8 cellular contexts compared by ENCODE assay signal in genomic region chr22:46738961-46739870, GRCh38. TPM values are rescaled to one million over a fixed set of nuclear protein-coding genes. Genes with fewer than 3 reads are reported as not detected.
DNase-seq lines count a peak whose midpoint lies in the region; ATAC-seq and TF ChIP-seq lines count a peak whose summit lies in the region.

No MANE protein-coding gene starts in this region.

- CTCF ChIA-PET in HEK293 (lab: Yijun Ruan, JAX), result interaction anchor here (0.7 to 5.7 kb wide), 10 partner anchors 8 to 1572 kb away, joined by 3 to 32 read pairs (median 3); partner anchors contain the start of gene TBC1D22A

- peak; percentile 53 for TF ChIP-seq POLR2A in Raji (IDR thresholded peaks at IDR 0.05; ENCODE audit: insufficient read depth, low read depth, low read length)

- H3K4me2 ChIP-seq in hepatocyte, result peak overlapping the region; percentile 97

- no peaks in the 10 kb centered on the region for H3K9me2 ChIP-seq in hepatocyte (replicated peaks; ENCODE audit: insufficient read depth)

- POLR2A ChIA-PET in HEK293 (lab: Yijun Ruan, JAX), result interaction anchor here (0.6 to 2.4 kb wide), 5 partner anchors 9 to 178 kb away, joined by 3 to 9 read pairs (median 4); partner anchors contain the start of gene TBC1D22A

- H3K27ac ChIP-seq in HEK293 (ENCODE audit: extremely low read depth, low read depth, low read length), result peak overlapping the region; percentile 75
- H3K27ac ChIP-seq in hepatocyte, result peak overlapping the region; percentile 99
- H3K27ac ChIP-seq in skeletal muscle tissue (ENCODE audit: low read depth, low read length), result peak overlapping the region; percentile 82

- peak overlapping the region; percentile 79 to 93 (median 86) for H3K9ac ChIP-seq in skeletal muscle tissue (ENCODE audit: low read depth in 1 of 3, low read length in 3 of 3)

- ATAC-seq in GM21515 (IDR thresholded peaks at IDR 0.05; ENCODE audit: unreplicated experiment), result no peak

- H4K20me1 ChIP-seq in hepatocyte (ENCODE audit: insufficient read depth, poor library complexity, severe bottlenecking), result peaks cover 34% of the 10 kb centered on the region

- H3K4me3 ChIP-seq in HEK293 (ENCODE audit: low read depth, low read length), result no peak overlapping the region; the same call in 1 of the 2 replicates
- peak overlapping the region; percentile 92 for H3K4me3 ChIP-seq in hepatocyte
- H3K4me3 ChIP-seq in skeletal muscle tissue (ENCODE audit: low read length in 3 of 3), result peak overlapping the region; percentile 52 to 81 (median 70)

- H2AFZ ChIP-seq in hepatocyte, result peak overlapping the region; percentile 94

- peaks cover 35% of the 10 kb centered on the region for H3K4me1 ChIP-seq in HEK293 (ENCODE audit: control insufficient read depth, insufficient read depth, low read length)
- H3K4me1 ChIP-seq in hepatocyte (ENCODE audit: insufficient read depth), result peaks cover 75% of the 10 kb centered on the region
- peaks cover 59 to 68% (median 62%) of the 10 kb centered on the region in 3 donors for H3K4me1 ChIP-seq in skeletal muscle tissue (ENCODE audit: control insufficient read depth in 3 of 3, insufficient read depth in 3 of 3, low read length in 3 of 3)

- peak; percentile 16 for TF ChIP-seq CTCF in AG09319 (IDR thresholded peaks at IDR 0.05; ENCODE audit: low read depth, low read length)
- peak; percentile 93 for TF ChIP-seq CTCF in HEK293 (tag by site-specific recombination; IDR thresholded peaks at IDR 0.05)
- peak; percentile 41 for TF ChIP-seq CTCF in hepatocyte (IDR thresholded peaks at IDR 0.05; ENCODE audit: poor library complexity)
- no peak for TF ChIP-seq CTCF in GM20000 (IDR thresholded peaks at IDR 0.05; ENCODE audit: extremely low read depth, missing control alignments)

- H3K27me3 ChIP-seq in hepatocyte (no peaks in the 10 kb centered on the region), skeletal muscle tissue (ENCODE audit: control insufficient read depth in 3 of 3, insufficient read depth in 3 of 3, low read length in 3 of 3) (no peaks in the 10 kb centered on the region)

- peaks cover 56% of the 10 kb centered on the region for H3K79me2 ChIP-seq in hepatocyte

- WGBS in hepatocyte (ENCODE audit: low lambda C conversion rate, missing lambda C conversion rate), result 68% methylated on average over 26 of the region's 26 CpGs

- H3K36me3 ChIP-seq in HEK293 (ENCODE audit: control insufficient read depth in 2 of 2, insufficient read depth in 1 of 2, low read length in 2 of 2) (no peaks in the 10 kb centered on the region), hepatocyte (replicated peaks; ENCODE audit: insufficient read depth, low read depth) (no peaks in the 10 kb centered on the region), skeletal muscle tissue (ENCODE audit: control insufficient read depth in 3 of 3, insufficient read depth in 3 of 3, low read length in 3 of 3) (peaks cover 0 to 6% (median 2%) of the 10 kb centered on the region in 3 donors)

- H3K9me3 ChIP-seq in HEK293 (ENCODE audit: control insufficient read depth, insufficient read depth, low read depth, low read length) (no peaks in the 10 kb centered on the region), hepatocyte (ENCODE audit: low read depth) (no peaks in the 10 kb centered on the region), skeletal muscle tissue (ENCODE audit: control insufficient read depth in 3 of 3, low read length in 3 of 3) (no peaks in the 10 kb centered on the region)

- DNase-seq in AG09319 (ENCODE audit: extremely low read depth, low read depth) (no peak), amniotic epithelial cell (ENCODE audit: low read depth) (peak; percentile 46), hepatocyte (ENCODE audit: low spot score) (peak; percentile 80), GM20000 (ENCODE audit: low spot score) (no peak)

TF ChIP-seq in HEK293, 187 proteins besides CTCF, POLR2A, EP300 and RAD21 (continues in another document):
- no peak for TF ChIP-seq ZNF302 (tag by site-specific recombination; IDR thresholded peaks at IDR 0.05; ENCODE audit: low read depth)
- no peak for TF ChIP-seq PRDM10 (tag by site-specific recombination; IDR thresholded peaks at IDR 0.05)
- TF ChIP-seq ZBTB17 (tag by site-specific recombination; IDR thresholded peaks at IDR 0.05), result peak; percentile 56
- TF ChIP-seq ZBTB20 (tag by site-specific recombination; IDR thresholded peaks at IDR 0.05), result peak; percentile 84
- no peak; the same call in 1 of the 2 replicates for TF ChIP-seq ZXDB (tag by site-specific recombination; IDR thresholded peaks at IDR 0.05)
- no peak for TF ChIP-seq ZNF837 (tag by site-specific recombination; IDR thresholded peaks at IDR 0.05)
- no peak for TF ChIP-seq TSHZ1 (tag by site-specific recombination; IDR thresholded peaks at IDR 0.05; ENCODE audit: borderline replicate concordance)
- TF ChIP-seq GLIS1 (tag by site-specific recombination; IDR thresholded peaks at IDR 0.05), result peak; percentile 55
- TF ChIP-seq TCF7L2 (IDR thresholded peaks at IDR 0.05; ENCODE audit: borderline replicate concordance, low read depth, low read length), result no peak
- peak; percentile 55 for TF ChIP-seq ZNF335 (tag by site-specific recombination; conservative IDR thresholded peaks at IDR 0.05)
- no peak for TF ChIP-seq ZNF670 (tag by site-specific recombination; IDR thresholded peaks at IDR 0.05; ENCODE audit: low read depth)
- no peak for TF ChIP-seq ZFP69B (tag by site-specific recombination; IDR thresholded peaks at IDR 0.05)
- no peak for TF ChIP-seq KLF7 (tag by site-specific recombination; IDR thresholded peaks at IDR 0.05; ENCODE audit: borderline replicate concordance)
- no peak for TF ChIP-seq ZSCAN23 (tag by site-specific recombination; IDR thresholded peaks at IDR 0.05)

RNA-seq across cellular contexts. Expression of gene CERK, which starts 1.2 kb away (rescaled TPM):
- total RNA-seq in hepatocyte (48.0 and 59.0 TPM in 2 replicates), skeletal muscle tissue (18.3 TPM)
- 33.1 and 38.6 TPM in 2 replicates for polyA plus RNA-seq in hepatocyte

RNA-seq across cellular contexts. Expression of gene TBC1D22A, which starts 23.2 kb away (rescaled TPM):
- total RNA-seq in hepatocyte (10.3 and 15.3 TPM in 2 replicates), skeletal muscle tissue (6.8 TPM)
- 19.8 and 21.7 TPM in 2 replicates for polyA plus RNA-seq in hepatocyte

Comparison
In these comparisons a context has a peak if more than half of its experiments do, and no peak if none do; other contexts are left out.
1. DNase-seq: peak in amniotic epithelial cell (single experiment) and hepatocyte (single experiment); none in AG09319 (single experiment) and GM20000 (single experiment).
2. Peak in every context shown above with its lines, with median percentiles within 50 percentile points of each other: H3K27ac ChIP-seq.